13 cellular contexts compared by ENCODE assay signal in genomic region chr20:45016089-45016641, GRCh38. TPM values are rescaled to one million over a fixed set of nuclear protein-coding genes. Genes with fewer than 3 reads are reported as not detected.
DNase-seq lines count a peak whose midpoint lies in the region; ATAC-seq and TF ChIP-seq lines count a peak whose summit lies in the region.
"Had no signal": no experiment of that assay in that cellular context is flagged by ENCODE, and none has a peak within 500 bp of the region (broad histone marks: within the 10 kb centered on the region; RNA-seq: fewer than 3 reads in every experiment).

No MANE protein-coding gene starts in this region.

- CTCF ChIA-PET in activated CD4-positive, alpha-beta memory T cell treated with anti-CD3 and anti-CD28 coated beads, Interleukin-2, amount 10 ng/mL, durations not matched to agents 7 days and 5 days (lab: Charles Lee), result no interaction called here

- POLR2A ChIA-PET in activated CD4-positive, alpha-beta memory T cell treated with anti-CD3 and anti-CD28 coated beads, Interleukin-2, amount 10 ng/mL, durations not matched to agents 7 days and 5 days (lab: Charles Lee), result interaction anchor here (0.9 kb wide), 1 partner anchor 9 kb away, joined by 3 read pairs; no protein-coding TSS in a partner anchor

- no peak for TF ChIP-seq EP300 in tibial nerve (IDR thresholded peaks at IDR 0.05)

- DNase-seq in cardiac muscle cell (ENCODE audit: low read depth in 1 of 2, low spot score in 1 of 2) (peak; percentile 4 to 90), Right ventricle myocardium superior (no peak), iris pigment epithelial cell (ENCODE audit: low read depth) (peak; percentile 51), cortex of kidney (lab: John Stamatoyannopoulos, UW) (no peak), H7 (no peak), superior temporal gyrus (ENCODE audit: extremely low spot score) (no peak), tibial nerve (ENCODE audit: low spot score in 2 of 2) (no peak)
- no peak for DNase-seq in activated CD4-positive, alpha-beta memory T cell treated with anti-CD3 and anti-CD28 coated beads, Interleukin-2, amount 10 ng/mL, durations not matched to agents 7 days and 5 days
- DNase-seq: AML-193, caudate nucleus, foreskin melanocyte, GDM1, Kasumi-1 had no signal

- H3K36me3 Mint-ChIP-seq in activated CD4-positive, alpha-beta memory T cell treated with anti-CD3 and anti-CD28 coated beads, Interleukin-2, amount 10 ng/mL, durations not matched to agents 7 days and 5 days (ENCODE audit: low read depth), result peaks cover 67% of the 10 kb centered on the region

- no peak overlapping the region for H3K4me3 Mint-ChIP-seq in activated CD4-positive, alpha-beta memory T cell treated with anti-CD3 and anti-CD28 coated beads, Interleukin-2, amount 10 ng/mL, durations not matched to agents 7 days and 5 days

- no peaks in the 10 kb centered on the region for H3K9me3 Mint-ChIP-seq in activated CD4-positive, alpha-beta memory T cell treated with anti-CD3 and anti-CD28 coated beads, Interleukin-2, amount 10 ng/mL, durations not matched to agents 7 days and 5 days

- intact Hi-C loops in Right ventricle myocardium superior (cut with DNase I), result loop anchor here (10.0 kb wide), 1 partner anchor 279 kb away; no protein-coding TSS in a partner anchor

- H3K4me3 ChIP-seq in cardiac muscle cell (no peak overlapping the region), H7 (ENCODE audit: insufficient read depth, low read depth, low read length) (no peak overlapping the region), tibial nerve (no peak overlapping the region)

- no peak for TF ChIP-seq POLR2A in tibial nerve (IDR thresholded peaks at IDR 0.05)

- H3K27ac Mint-ChIP-seq in activated CD4-positive, alpha-beta memory T cell treated with anti-CD3 and anti-CD28 coated beads, Interleukin-2, amount 10 ng/mL, durations not matched to agents 7 days and 5 days, result peak overlapping the region; percentile 5

- peaks cover 37% of the 10 kb centered on the region for H3K4me1 Mint-ChIP-seq in activated CD4-positive, alpha-beta memory T cell treated with anti-CD3 and anti-CD28 coated beads, Interleukin-2, amount 10 ng/mL, durations not matched to agents 7 days and 5 days

- WGBS in tibial nerve, 2 donors, result 37 to 45% methylated on average over 5 of the region's 5 CpGs

- no peaks in the 10 kb centered on the region for H3K27me3 Mint-ChIP-seq in activated CD4-positive, alpha-beta memory T cell treated with anti-CD3 and anti-CD28 coated beads, Interleukin-2, amount 10 ng/mL, durations not matched to agents 7 days and 5 days

- no peaks in the 10 kb centered on the region for H3K36me3 ChIP-seq in cardiac muscle cell
- H3K36me3 ChIP-seq in H7 (replicated peaks; ENCODE audit: control insufficient read depth, insufficient read depth, low read length), result no peaks in the 10 kb centered on the region
- H3K36me3 ChIP-seq in tibial nerve, result no peaks in the 10 kb centered on the region

- no peak for ATAC-seq in Right ventricle myocardium superior (ENCODE audit: poor library complexity)

- TF ChIP-seq CTCF in cardiac muscle cell (IDR thresholded peaks at IDR 0.05; ENCODE audit: low read depth, low read length) (no peak), tibial nerve (IDR thresholded peaks at IDR 0.05) (no peak)

- H3K27ac ChIP-seq in cardiac muscle cell (no peak overlapping the region), tibial nerve (peak overlapping the region in 2 of 4 donors; percentile 18 to 58)

- H3K4me1 ChIP-seq in cardiac muscle cell (ENCODE audit: low read depth) (peaks cover 20% of the 10 kb centered on the region), tibial nerve (peaks cover 0 to 90% (median 15%) of the 10 kb centered on the region in 4 donors)

- H3K27me3 ChIP-seq in cardiac muscle cell, result no peaks in the 10 kb centered on the region
- no peaks in the 10 kb centered on the region for H3K27me3 ChIP-seq in H7 (ENCODE audit: control insufficient read depth, insufficient read depth, low read length)
- no peaks in the 10 kb centered on the region for H3K27me3 ChIP-seq in tibial nerve

- H3K9me3 ChIP-seq in cardiac muscle cell (ENCODE audit: low read depth) (no peaks in the 10 kb centered on the region), tibial nerve (no peaks in the 10 kb centered on the region)

RNA-seq across cellular contexts. Expression of gene STK4, which starts 49.9 kb away (rescaled TPM):
- total RNA-seq in cardiac muscle cell, result 9.7 and 16.0 TPM in 2 replicates
- 18.0 and 19.1 TPM in 2 replicates for polyA plus RNA-seq in cardiac muscle cell
- total RNA-seq in Right ventricle myocardium superior, result 8.9 TPM
- 100 to 1,000 TPM; 204 to 213 TPM for total RNA-seq in activated CD4-positive, alpha-beta memory T cell treated with anti-CD3 and anti-CD28 coated beads, Interleukin-2, amount 10 ng/mL, durations not matched to agents 7 days and 5 days
- total RNA-seq in H7 (2014; rRNA removed; shearing (Covaris generic)), result 15.6 and 23.2 TPM in 2 replicates
- total RNA-seq in tibial nerve, result 10 to 100 TPM; 24.3 to 28.5 (median 27.1) TPM

RNA-seq across cellular contexts. Expression of gene TOMM34, which starts 56.0 kb away (rescaled TPM):
- total RNA-seq in cardiac muscle cell (79.2 and 80.0 TPM in 2 replicates), Right ventricle myocardium superior (9.3 TPM), tibial nerve (10 to 100 TPM in 3 of 4 donors, 1 to 10 TPM in 1; 5.9 to 18.0 (median 13.9) TPM)
- polyA plus RNA-seq in cardiac muscle cell, result 107 and 130 TPM in 2 replicates
- total RNA-seq in activated CD4-positive, alpha-beta memory T cell treated with anti-CD3 and anti-CD28 coated beads, Interleukin-2, amount 10 ng/mL, durations not matched to agents 7 days and 5 days, result 10 to 100 TPM; 16.0 to 16.4 TPM
- 45.3 and 49.4 TPM in 2 replicates for total RNA-seq in H7 (2014; rRNA removed; shearing (Covaris generic))

Comparison
In these comparisons a context has a peak if more than half of its experiments do, and no peak if none do; other contexts are left out.
1. DNase-seq: peak in cardiac muscle cell (2 of 2) and iris pigment epithelial cell (single experiment); none in Right ventricle myocardium superior (single experiment), activated CD4-positive, alpha-beta memory T cell treated with anti-CD3 and anti-CD28 coated beads, Interleukin-2, amount 10 ng/mL, durations not matched to agents 7 days and 5 days (single experiment), cortex of kidney (single experiment), H7 (single experiment), superior temporal gyrus (single experiment) and tibial nerve (0 of 2).